Comparison of ENCODE assay signal across 1 cellular context in genomic region chr16:15093940-15094827, GRCh38.
TF ChIP-seq lines count a peak whose summit lies in the region.
"Not testable (repeated sequence)": the region's sequence is repeated elsewhere in the genome, so short reads cannot be mapped to it uniquely, and the experiment has no call there.

Gene RRN3, minus strand, starts transcription at chr16:15094272. Its CDS starts 39 bp downstream, at chr16:15094233.

TF ChIP-seq in HepG2, 621 proteins besides CTCF, POLR2A, EP300 and RAD21 (continued from another document and continues in another):
- TF ChIP-seq ZBTB39 (CRISPR knock-in tag; IDR thresholded peaks at IDR 0.05) (0 out of 2 replicates have a peak, but pooled peaks have one; percentile 72), JUN (CRISPR knock-in tag; IDR thresholded peaks at IDR 0.05) (peak; percentile 73; the same call in 1 of the 2 replicates), MXI1 (IDR thresholded peaks at IDR 0.05; ENCODE audit: borderline replicate concordance, low read depth, low read length) (peak; percentile 91; the same call in 1 of the 3 replicates), TOPORS (CRISPR knock-in tag; IDR thresholded peaks at IDR 0.05) (peak; percentile 89), ZNF792 (CRISPR knock-in tag; IDR thresholded peaks at IDR 0.05) (peak; percentile 91), ARNTL (CRISPR knock-in tag; IDR thresholded peaks at IDR 0.05) (peak; percentile 84), ZNF605 (CRISPR knock-in tag; IDR thresholded peaks at IDR 0.05) (peak; percentile 77; the same call in 1 of the 2 replicates), POLR2AphosphoS5 (IDR thresholded peaks at IDR 0.05; ENCODE audit: low read depth, low read length) (peak; percentile 98; the same call in 1 of the 2 replicates), BHLHE40 (IDR thresholded peaks at IDR 0.05; ENCODE audit: low read length) (peak; percentile 91), ZHX1 (CRISPR knock-in tag; IDR thresholded peaks at IDR 0.05; ENCODE audit: low read depth) (peak; percentile 89), NFKBIZ (CRISPR knock-in tag; IDR thresholded peaks at IDR 0.05) (peak; percentile 73), HDAC1 (CRISPR knock-in tag; IDR thresholded peaks at IDR 0.05) (peak; percentile 97), ZNF275 (CRISPR knock-in tag; IDR thresholded peaks at IDR 0.05; ENCODE audit: borderline replicate concordance) (peak; percentile 93), ZSCAN30 (CRISPR knock-in tag; IDR thresholded peaks at IDR 0.05) (peak; percentile 68; the same call in 1 of the 2 replicates), TBL1XR1 (IDR thresholded peaks at IDR 0.05; ENCODE audit: borderline replicate concordance, low read length, partially characterized antibody) (peak; percentile 70), TEAD2 (CRISPR knock-in tag; IDR thresholded peaks at IDR 0.05) (0 out of 2 replicates have a peak, but pooled peaks have one; percentile 12), ZNF776 (CRISPR knock-in tag; IDR thresholded peaks at IDR 0.05) (peak; percentile 86; the same call in 1 of the 2 replicates), ZSCAN20 (CRISPR knock-in tag; IDR thresholded peaks at IDR 0.05; ENCODE audit: borderline replicate concordance) (0 out of 2 replicates have a peak, but pooled peaks have one; percentile 25), ZBTB38 (CRISPR knock-in tag; IDR thresholded peaks at IDR 0.05) (peak; percentile 89), RXRB (CRISPR knock-in tag; IDR thresholded peaks at IDR 0.05; ENCODE audit: borderline replicate concordance) (peak; percentile 95), YY1 (IDR thresholded peaks at IDR 0.05; ENCODE audit: insufficient read depth, insufficient replicate concordance, low read depth, low read length) (peak; percentile 92), ZFP41 (CRISPR knock-in tag; IDR thresholded peaks at IDR 0.05; ENCODE audit: borderline replicate concordance) (0 out of 2 replicates have a peak, but pooled peaks have one; percentile 76), BCL3 (CRISPR knock-in tag; IDR thresholded peaks at IDR 0.05) (peak; percentile 94), HMGXB4 (CRISPR knock-in tag; IDR thresholded peaks at IDR 0.05; ENCODE audit: borderline replicate concordance in 1 of 2, low read depth in 1 of 2) (peak; percentile 90 to 98), CREM (IDR thresholded peaks at IDR 0.05) (peak; percentile 92), SKI (IDR thresholded peaks at IDR 0.05; ENCODE audit: partially characterized antibody) (peak; percentile 81), KDM5B (CRISPR knock-in tag; IDR thresholded peaks at IDR 0.05; ENCODE audit: borderline replicate concordance) (peak; percentile 93; the same call in 1 of the 2 replicates), ZNF552 (CRISPR knock-in tag; IDR thresholded peaks at IDR 0.05; ENCODE audit: borderline replicate concordance) (peak; percentile 97), ZSCAN9 (CRISPR knock-in tag; IDR thresholded peaks at IDR 0.05; ENCODE audit: borderline replicate concordance) (peak; percentile 92; the same call in 1 of the 2 replicates), ZNF83 (CRISPR knock-in tag; IDR thresholded peaks at IDR 0.05; ENCODE audit: borderline replicate concordance) (peak; percentile 69), HBP1 (CRISPR knock-in tag; IDR thresholded peaks at IDR 0.05; ENCODE audit: low read depth) (peak; percentile 96), MEIS1 (CRISPR knock-in tag; IDR thresholded peaks at IDR 0.05; ENCODE audit: borderline replicate concordance) (peak; percentile 86), FOXP4 (CRISPR knock-in tag; IDR thresholded peaks at IDR 0.05) (peak; percentile 71), XRCC5 (optimal IDR thresholded peaks at IDR 0.05; ENCODE audit: low read length) (peak; percentile 69), ZNF253 (CRISPR knock-in tag; IDR thresholded peaks at IDR 0.05; ENCODE audit: borderline replicate concordance) (peak; percentile 76; the same call in 1 of the 2 replicates), NR2F1 (CRISPR knock-in tag; IDR thresholded peaks at IDR 0.05) (0 out of 4 replicates have a peak, but pooled peaks of 1 of the 2 experiments have one; percentile 14), PRDM15 (CRISPR knock-in tag; IDR thresholded peaks at IDR 0.05) (peak; percentile 28; the same call in 1 of the 2 replicates), GABPB1 (CRISPR knock-in tag; IDR thresholded peaks at IDR 0.05) (peak; percentile 99), FOSL2 (CRISPR knock-in tag; IDR thresholded peaks at IDR 0.05) (peak; percentile 63), MEIS2 (CRISPR knock-in tag; IDR thresholded peaks at IDR 0.05) (peak; percentile 54; the same call in 1 of the 2 replicates), BCL6 (CRISPR knock-in tag; IDR thresholded peaks at IDR 0.05) (peak; percentile 60; the same call in 1 of the 2 replicates), ZNF558 (CRISPR knock-in tag; IDR thresholded peaks at IDR 0.05; ENCODE audit: borderline replicate concordance) (peak; percentile 90; the same call in 1 of the 2 replicates)
- not testable (repeated sequence) for TF ChIP-seq CREM (CRISPR knock-in tag; IDR thresholded peaks at IDR 0.05)
